22 cellular contexts compared by ENCODE assay signal in the genomic region with DNA sequence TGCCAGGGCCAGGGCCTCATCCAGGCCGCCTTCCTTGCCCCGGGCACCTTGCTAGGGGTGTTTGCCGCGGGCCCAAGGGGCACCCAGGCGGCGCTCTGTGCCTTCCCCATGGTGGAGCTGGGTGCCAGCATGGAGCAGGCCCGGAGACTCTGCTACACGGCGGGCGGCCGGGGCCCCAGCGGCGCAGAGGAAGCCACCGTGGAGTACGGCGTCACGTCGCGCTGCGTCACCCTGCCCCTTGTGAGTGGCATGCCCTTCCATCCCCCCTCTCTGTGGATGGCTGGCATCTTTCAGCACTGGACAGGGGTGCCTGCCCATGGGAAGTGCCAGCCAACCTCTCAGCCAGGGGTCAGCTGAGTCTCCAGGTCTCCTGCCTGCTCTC. TPM values are rescaled to one million over a fixed set of nuclear protein-coding genes. Genes with fewer than 3 reads are reported as not detected.
DNase-seq lines count a peak whose midpoint lies in the region; FAIRE-seq and TF ChIP-seq lines count a peak whose summit lies in the region.
"Had no signal": no experiment of that assay in that cellular context is flagged by ENCODE, and none has a peak within 500 bp of the region (broad histone marks: within the 10 kb centered on the region; RNA-seq: fewer than 3 reads in every experiment).

No MANE protein-coding gene starts in this region.

- no peak for TF ChIP-seq CTCF in kidney (IDR thresholded peaks at IDR 0.05; ENCODE audit: borderline replicate concordance, extremely low read depth, insufficient read depth)

- intact Hi-C loops in kidney (cut with DNase I), result loop anchor here (10.0 kb wide), 1 partner anchor 187 kb away; no protein-coding TSS in a partner anchor

- no peak for FAIRE-seq in kidney (lab: Jason Lieb, UNC)
- FAIRE-seq: A204.1, G401.6, HTR-8/SVneo had no signal

- H3K9me3 ChIP-seq in kidney (ENCODE audit: control insufficient read depth in 1 of 2, low read length in 2 of 2), result no peaks in the 10 kb centered on the region

- H3K27ac ChIP-seq in kidney (ENCODE audit: low read depth in 2 of 2, low read length in 2 of 2) (no peak overlapping the region), substantia nigra (ENCODE audit: low read depth, low read length, poor library complexity, severe bottlenecking) (peak overlapping the region; percentile 87)

- no peak overlapping the region for H3K4me3 ChIP-seq in kidney (ENCODE audit: low read length in 2 of 2)
- H3K4me3 ChIP-seq: GM23338 had no signal

- no peak for TF ChIP-seq RAD21 in Ishikawa (IDR thresholded peaks at IDR 0.05; ENCODE audit: low read depth)

- no peaks in the 10 kb centered on the region for H3K36me3 ChIP-seq in kidney (ENCODE audit: control insufficient read depth in 1 of 2, insufficient read depth in 2 of 2, low read length in 2 of 2)

- H3K4me1 ChIP-seq in kidney (ENCODE audit: control insufficient read depth in 1 of 2, insufficient read depth in 1 of 2, low read depth in 1 of 2, low read length in 2 of 2), result no peaks in the 10 kb centered on the region

- DNase-seq in activated CD4-positive, CD25-positive, alpha-beta regulatory T cell treated with anti-CD3 and anti-CD28 coated beads, Interleukin-2, amount 50 U/mL, for 72 hours, result peak; percentile 27
- no peak for DNase-seq in activated CD4-positive, CD25-positive, alpha-beta regulatory T cell (lab: John Stamatoyannopoulos, UW)
- peak; percentile 58 for DNase-seq in kidney
- peak in 1 of 49 donors; percentile 11 for DNase-seq in substantia nigra (lab: John Stamatoyannopoulos, UW)
- no peak for DNase-seq in OCI-M1 (lab: John Stamatoyannopoulos, UW)
- DNase-seq in A172 (ENCODE audit: low spot score), result no peak
- no peak for DNase-seq in UCSD-AML1 (lab: John Stamatoyannopoulos, UW; ENCODE audit: unreplicated experiment)
- DNase-seq: Calu3; CD4-positive, CD25-positive, alpha-beta regulatory T cell; DMS79 treated with DMSO at 0.1 percent for 48 hours; HFFc6; KBM-7; NCI-H1092; NCI-H1694 treated with DMSO at 0.1 percent for 48 hours; NCI-H2171; NCI-H82 had no signal

- H3K9ac ChIP-seq in kidney (ENCODE audit: low read length in 2 of 2), result no peak overlapping the region

- no peak for TF ChIP-seq EP300 in Ishikawa (IDR thresholded peaks at IDR 0.05; ENCODE audit: borderline replicate concordance)

TF ChIP-seq in Ishikawa, 13 proteins besides CTCF, POLR2A, EP300 and RAD21:
- no peak for TF ChIP-seq TEAD4 (IDR thresholded peaks at IDR 0.05)
- TF ChIP-seq, protein P1, sequence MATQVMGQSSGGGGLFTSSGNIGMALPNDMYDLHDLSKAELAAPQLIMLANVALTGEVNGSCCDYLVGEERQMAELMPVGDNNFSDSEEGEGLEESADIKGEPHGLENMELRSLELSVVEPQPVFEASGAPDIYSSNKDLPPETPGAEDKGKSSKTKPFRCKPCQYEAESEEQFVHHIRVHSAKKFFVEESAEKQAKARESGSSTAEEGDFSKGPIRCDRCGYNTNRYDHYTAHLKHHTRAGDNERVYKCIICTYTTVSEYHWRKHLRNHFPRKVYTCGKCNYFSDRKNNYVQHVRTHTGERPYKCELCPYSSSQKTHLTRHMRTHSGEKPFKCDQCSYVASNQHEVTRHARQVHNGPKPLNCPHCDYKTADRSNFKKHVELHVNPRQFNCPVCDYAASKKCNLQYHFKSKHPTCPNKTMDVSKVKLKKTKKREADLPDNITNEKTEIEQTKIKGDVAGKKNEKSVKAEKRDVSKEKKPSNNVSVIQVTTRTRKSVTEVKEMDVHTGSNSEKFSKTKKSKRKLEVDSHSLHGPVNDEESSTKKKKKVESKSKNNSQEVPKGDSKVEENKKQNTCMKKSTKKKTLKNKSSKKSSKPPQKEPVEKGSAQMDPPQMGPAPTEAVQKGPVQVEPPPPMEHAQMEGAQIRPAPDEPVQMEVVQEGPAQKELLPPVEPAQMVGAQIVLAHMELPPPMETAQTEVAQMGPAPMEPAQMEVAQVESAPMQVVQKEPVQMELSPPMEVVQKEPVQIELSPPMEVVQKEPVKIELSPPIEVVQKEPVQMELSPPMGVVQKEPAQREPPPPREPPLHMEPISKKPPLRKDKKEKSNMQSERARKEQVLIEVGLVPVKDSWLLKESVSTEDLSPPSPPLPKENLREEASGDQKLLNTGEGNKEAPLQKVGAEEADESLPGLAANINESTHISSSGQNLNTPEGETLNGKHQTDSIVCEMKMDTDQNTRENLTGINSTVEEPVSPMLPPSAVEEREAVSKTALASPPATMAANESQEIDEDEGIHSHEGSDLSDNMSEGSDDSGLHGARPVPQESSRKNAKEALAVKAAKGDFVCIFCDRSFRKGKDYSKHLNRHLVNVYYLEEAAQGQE (IDR thresholded peaks at IDR 0.05; ENCODE audit: low read depth), result peak; percentile 55

RNA-seq across cellular contexts. Expression of a gene that starts 3.6 kb away (rescaled TPM):
- 5.6 TPM for total RNA-seq in kidney
- 2.2 TPM for polyA plus RNA-seq in kidney (ENCODE audit: insufficient read depth, low read depth, low replicate concordance)
- total RNA-seq in A172 (2014; rRNA removed; shearing (Covaris generic)), result 13.8 and 14.3 TPM in 2 replicates
- polyA plus RNA-seq: CD4-positive, CD25-positive, alpha-beta regulatory T cell had no signal

RNA-seq across cellular contexts. Expression of a gene that starts 13.2 kb away (rescaled TPM):
- 1.1 TPM for total RNA-seq in kidney
- 0.58 TPM for polyA plus RNA-seq in kidney (ENCODE audit: insufficient read depth, low read depth, low replicate concordance)
- 0.59 and 2.2 TPM in 2 replicates for total RNA-seq in A172 (2014; rRNA removed; shearing (Covaris generic))
- total RNA-seq: CD4-positive, CD25-positive, alpha-beta regulatory T cell; GM23338; MCF 10A had no signal
- polyA plus RNA-seq: CD4-positive, CD25-positive, alpha-beta regulatory T cell had no signal

RNA-seq across cellular contexts. Expression of a gene that starts 26.5 kb away (rescaled TPM):
- 62.1 TPM for total RNA-seq in kidney
- 100 TPM for polyA plus RNA-seq in kidney (ENCODE audit: insufficient read depth, low read depth, low replicate concordance)
- total RNA-seq in A172 (2014; rRNA removed; shearing (Covaris generic)), result 116 and 127 TPM in 2 replicates

RNA-seq across cellular contexts. Expression of a gene that starts 26.8 kb away (rescaled TPM):
- 226 TPM for total RNA-seq in kidney
- 473 TPM for polyA plus RNA-seq in kidney (ENCODE audit: insufficient read depth, low read depth, low replicate concordance)
- total RNA-seq in A172 (2014; rRNA removed; shearing (Covaris generic)), result 227 and 287 TPM in 2 replicates

RNA-seq across cellular contexts. Expression of a gene that starts 43.0 kb away (rescaled TPM):
- 13.7 TPM for total RNA-seq in kidney
- 5.2 TPM for polyA plus RNA-seq in kidney (ENCODE audit: insufficient read depth, low read depth, low replicate concordance)
- total RNA-seq in A172 (2014; rRNA removed; shearing (Covaris generic)), result 44.7 and 44.8 TPM in 2 replicates

Comparison
In these comparisons a context has a peak if more than half of its experiments do, and no peak if none do; other contexts are left out.
1. DNase-seq: peak in activated CD4-positive, CD25-positive, alpha-beta regulatory T cell treated with anti-CD3 and anti-CD28 coated beads, Interleukin-2, amount 50 U/mL, for 72 hours (single experiment) and kidney (single experiment); none in activated CD4-positive, CD25-positive, alpha-beta regulatory T cell (0 of 4), OCI-M1 (single experiment), A172 (single experiment) and UCSD-AML1 (single experiment).